Comparison of ENCODE assay signal across 1 cellular context in genomic region chr22:19128946-19129727, GRCh38.
TF ChIP-seq lines count a peak whose summit lies in the region.

No MANE protein-coding gene starts in this region.

TF ChIP-seq in WTC11, 78 proteins besides CTCF, POLR2A, EP300 and RAD21 (continued from another document):
- TF ChIP-seq ZNF232 (CRISPR knock-in tag; IDR thresholded peaks at IDR 0.05): no peak
- TF ChIP-seq JUN (CRISPR knock-in tag; IDR thresholded peaks at IDR 0.05): no peak
- TF ChIP-seq ATF3 (CRISPR knock-in tag; conservative IDR thresholded peaks at IDR 0.05): no peak
- TF ChIP-seq ZNF425 (CRISPR knock-in tag; conservative IDR thresholded peaks at IDR 0.05): no peak
- TF ChIP-seq MXD4 (CRISPR knock-in tag; IDR thresholded peaks at IDR 0.05; ENCODE audit: borderline replicate concordance): no peak
- TF ChIP-seq MYBL2 (CRISPR knock-in tag; IDR thresholded peaks at IDR 0.05): no peak
- TF ChIP-seq AFF4 (CRISPR knock-in tag; IDR thresholded peaks at IDR 0.05; ENCODE audit: borderline replicate concordance): no peak
- no peak for TF ChIP-seq NR1H2 (CRISPR knock-in tag; IDR thresholded peaks at IDR 0.05)
- TF ChIP-seq USF2 (CRISPR knock-in tag; IDR thresholded peaks at IDR 0.05): no peak
